Comparison of ENCODE assay signal across 18 cellular contexts in genomic region chr4:56619816-56620215, GRCh38.
DNase-seq lines count a peak whose midpoint lies in the region; ATAC-seq and TF ChIP-seq lines count a peak whose summit lies in the region.
"Had no signal": no experiment of that assay in that cellular context is flagged by ENCODE, and none has a peak within 500 bp of the region (broad histone marks: within the 10 kb centered on the region; RNA-seq: fewer than 3 reads in every experiment).

No MANE protein-coding gene starts in this region.

- H3K27me3 Mint-ChIP-seq in WTC11 (ENCODE audit: low read depth) (peaks cover 52% of the 10 kb centered on the region), natural killer cell (ENCODE audit: low read depth in 2 of 2) (peaks cover 0 to 4% of the 10 kb centered on the region in 2 donors)
- H3K27me3 Mint-ChIP-seq: IgD-negative memory B cell had no signal

- peaks cover 3% of the 10 kb centered on the region; the same call in 1 of the 2 replicates for H3K9me1 ChIP-seq in IMR-90 (ENCODE audit: insufficient read depth, low read length)

- intact Hi-C loops in IMR-90 (cut with micrococcal nuclease) (no loop called here), testis (cut with DNase I; ENCODE audit: low total_unique reads) (no loop called here), natural killer cell (cut with micrococcal nuclease) (no loop called here)

- ATAC-seq in IMR-90 (ENCODE audit: low read depth) (peak; percentile 72), WTC11 (peak; percentile 65), natural killer cell (no peak)

- H3K4me2 ChIP-seq in IMR-90 (ENCODE audit: low read depth, low read length) (no peak overlapping the region), mesenchymal stem cell (ENCODE audit: low read length, poor library complexity, severe bottlenecking) (no peak overlapping the region)

- H3K4me3 ChIP-seq in IMR-90 (ENCODE audit: insufficient read depth, low read depth, low read length) (no peak overlapping the region), mesenchymal stem cell (ENCODE audit: insufficient read depth in 1 of 2, low read depth in 1 of 2, low read length in 2 of 2) (no peak overlapping the region), testis (no peak overlapping the region)
- H3K4me3 ChIP-seq: HAP-1, MG63, SK-N-MC had no signal

- H3K27me3 ChIP-seq in IMR-90 (ENCODE audit: control insufficient read depth, insufficient read depth, low read length) (no peaks in the 10 kb centered on the region), mesenchymal stem cell (ENCODE audit: control insufficient read depth in 1 of 2, insufficient read depth in 1 of 2, low read length in 2 of 2) (peaks cover 0 to 26% of the 10 kb centered on the region in 2 experiments), testis (no peaks in the 10 kb centered on the region)
- H3K27me3 ChIP-seq: MG63 had no signal

- peak overlapping the region; percentile 28; the same call in 1 of the 2 replicates for H2BK120ac ChIP-seq in IMR-90 (ENCODE audit: low read depth, low read length)
- H2BK120ac ChIP-seq in mesenchymal stem cell (ENCODE audit: low read depth, low read length) = no peak overlapping the region

- H3K9me3 Mint-ChIP-seq in WTC11 (peaks cover 21% of the 10 kb centered on the region), natural killer cell (no peaks in the 10 kb centered on the region)

- DNase-seq in IMR-90 (no peak), WTC11 (ENCODE audit: low spot score) (peak; percentile 20), mesenchymal stem cell (peak; percentile 39), testis (peak; percentile 50), NCI-H526 treated with DMSO at 0.1 percent for 48 hours (lab: John Stamatoyannopoulos, UW) (no peak), natural killer cell (no peak), EL (no peak)
- DNase-seq: C1 segment of cervical spinal cord; CD8-positive, alpha-beta memory T cell; Karpas-422; MG63; NCI-H1092; NCI-H1436 treated with DMSO at 0.1 percent for 48 hours; NCI-H446; SHP77 had no signal

- H3K36me3 Mint-ChIP-seq in WTC11 = peaks cover 11% of the 10 kb centered on the region
- peaks cover 6% of the 10 kb centered on the region for H3K36me3 Mint-ChIP-seq in natural killer cell

- H3K9me3 ChIP-seq in IMR-90 (ENCODE audit: control insufficient read depth, insufficient read depth, low read length) (no peaks in the 10 kb centered on the region), mesenchymal stem cell (ENCODE audit: control insufficient read depth, low read length) (peaks cover 7% of the 10 kb centered on the region), testis (no peaks in the 10 kb centered on the region)
- H3K9me3 ChIP-seq: HAP-1, MG63 had no signal

- H3K23ac ChIP-seq in IMR-90 (ENCODE audit: low read depth, low read length) (peak overlapping the region; percentile 68; the same call in 1 of the 2 replicates), mesenchymal stem cell (ENCODE audit: low read length in 2 of 2) (no peak overlapping the region)

- H4K5ac ChIP-seq in IMR-90 (ENCODE audit: low read depth, low read length) = no peak overlapping the region

- H3K56ac ChIP-seq in IMR-90 (ENCODE audit: extremely low read depth, insufficient read depth, low read length) = no peak overlapping the region

- H4K8ac ChIP-seq in IMR-90 (ENCODE audit: low read depth in 2 of 2, low read length in 2 of 2) (no peak overlapping the region), mesenchymal stem cell (ENCODE audit: low read length) (peak overlapping the region; percentile 92)

- H3K4ac ChIP-seq in IMR-90 (ENCODE audit: low read depth, low read length) (no peak overlapping the region; the same call in 1 of the 2 replicates), mesenchymal stem cell (ENCODE audit: low read depth in 1 of 2, low read length in 2 of 2) (no peak overlapping the region)

- peak overlapping the region; percentile 76 for H2AFZ ChIP-seq in IMR-90 (replicated peaks; ENCODE audit: low read length, poor library complexity)
- no peak overlapping the region for H2AFZ ChIP-seq in mesenchymal stem cell (ENCODE audit: low read depth, low read length)

- peaks cover 11% of the 10 kb centered on the region for H3K4me1 Mint-ChIP-seq in WTC11
- H3K4me1 Mint-ChIP-seq in natural killer cell = peaks cover 5 to 11% of the 10 kb centered on the region in 2 donors

- H3K18ac ChIP-seq in IMR-90 (ENCODE audit: low read depth, low read length) (no peak overlapping the region), mesenchymal stem cell (ENCODE audit: low read depth in 1 of 2, low read length in 2 of 2) (peak overlapping the region in 1 of 2 experiments; percentile 79)

- BruUV-seq in IMR-90 (replicated peaks; lab: Mats Ljungman, UMichigan) = no TSS peak

- no peak overlapping the region for H2BK15ac ChIP-seq in IMR-90 (ENCODE audit: low read depth, low read length)
- H2BK15ac ChIP-seq in mesenchymal stem cell (ENCODE audit: low read depth, poor library complexity, severe bottlenecking) = peak overlapping the region; percentile 48

- H2AK5ac ChIP-seq in IMR-90 (ENCODE audit: low read depth, low read length) (no peak overlapping the region), mesenchymal stem cell (ENCODE audit: low read length, severe bottlenecking) (no peak overlapping the region)

- no peaks in the 10 kb centered on the region; the same call in 1 of the 2 replicates for H3K4me1 ChIP-seq in IMR-90 (ENCODE audit: control insufficient read depth, insufficient read depth, low read length)
- H3K4me1 ChIP-seq in mesenchymal stem cell (ENCODE audit: control insufficient read depth, insufficient read depth, low read depth, low read length) = peaks cover 1% of the 10 kb centered on the region
- peaks cover 4% of the 10 kb centered on the region for H3K4me1 ChIP-seq in testis
- H3K4me1 ChIP-seq: HAP-1 had no signal

- H4K20me1 ChIP-seq in IMR-90 (ENCODE audit: insufficient read depth, low read length) = no peaks in the 10 kb centered on the region

- TF ChIP-seq CTCF in IMR-90 (conservative IDR thresholded peaks at IDR 0.05; ENCODE audit: low read depth, low read length) = no peak
- TF ChIP-seq CTCF in WTC11 (IDR thresholded peaks at IDR 0.05) = no peak
- no peak for TF ChIP-seq CTCF in testis (IDR thresholded peaks at IDR 0.05)
- TF ChIP-seq CTCF in natural killer cell (IDR thresholded peaks at IDR 0.05) = no peak

- no peak for TF ChIP-seq RAD21 in IMR-90 (IDR thresholded peaks at IDR 0.05; ENCODE audit: low read length)

- H3K36me3 ChIP-seq in IMR-90 (ENCODE audit: control insufficient read depth, insufficient read depth, low read length) (no peaks in the 10 kb centered on the region), mesenchymal stem cell (ENCODE audit: control insufficient read depth in 1 of 2, insufficient read depth in 2 of 2, low read depth in 1 of 2, low read length in 2 of 2) (no peaks in the 10 kb centered on the region), testis (ENCODE audit: low read depth, missing control alignments) (no peaks in the 10 kb centered on the region)
- H3K36me3 ChIP-seq: HAP-1, MG63 had no signal

- H3K14ac ChIP-seq in IMR-90 (replicated peaks; ENCODE audit: low read depth, low read length) (no peak overlapping the region; the same call in 1 of the 2 replicates), mesenchymal stem cell (ENCODE audit: low read length in 2 of 2) (no peak overlapping the region)

- H2BK20ac ChIP-seq in IMR-90 (ENCODE audit: low read depth, low read length) = peak overlapping the region; percentile 63; the same call in 1 of the 2 replicates

- in situ Hi-C loops in IMR-90 (cut with MboI; ENCODE audit: low sequenced_read_pairs) = no loop called here

- WGBS in IMR-90 (ENCODE audit: extremely low coverage in 2 of 2, insufficient read length in 1 of 2), 2 experiments = no CpG with 5 or more reads among the region's 1 CpG
- WGBS in mesenchymal stem cell = 50% methylated on average over 1 of the region's 1 CpG
- WGBS in testis, 2 donors = 40 to 64% methylated on average over 1 of the region's 1 CpG

- H3K79me1 ChIP-seq in IMR-90 (ENCODE audit: low read depth in 1 of 2, low read length in 2 of 2) (no peaks in the 10 kb centered on the region), mesenchymal stem cell (replicated peaks; ENCODE audit: low read length, poor library complexity, severe bottlenecking) (no peaks in the 10 kb centered on the region)

- peak overlapping the region in 1 of 2 experiments; percentile 49 for H2BK12ac ChIP-seq in mesenchymal stem cell (ENCODE audit: low read length in 2 of 2)

- TF ChIP-seq POLR2A in IMR-90 (IDR thresholded peaks at IDR 0.05; ENCODE audit: low read depth, low read length) (no peak), testis (IDR thresholded peaks at IDR 0.05) (no peak)

- POLR2A ChIA-PET in IMR-90 (lab: Charles Lee; ENCODE audit: unreplicated experiment) = no interaction called here
- POLR2A ChIA-PET in WTC11 (lab: Charles Lee) = interaction anchor here (0.6 kb wide), 1 partner anchor 222 kb away, joined by 4 read pairs; no protein-coding TSS in a partner anchor

- H3K27ac ChIP-seq in IMR-90 (ENCODE audit: insufficient read depth, low read length) = no peak overlapping the region
- H3K27ac ChIP-seq in mesenchymal stem cell (ENCODE audit: low read length, poor library complexity, severe bottlenecking) = no peak overlapping the region
- no peak overlapping the region for H3K27ac ChIP-seq in testis
- H3K27ac ChIP-seq: SK-N-MC had no signal

- H3K27ac Mint-ChIP-seq in WTC11 = no peak overlapping the region
- no peak overlapping the region for H3K27ac Mint-ChIP-seq in natural killer cell
- H3K27ac Mint-ChIP-seq: CD8-positive, alpha-beta memory T cell; IgD-negative memory B cell had no signal

- CTCF ChIA-PET in IMR-90 (lab: Yijun Ruan, JAX) (interaction anchor here (0.6 to 1.2 kb wide), 3 partner anchors 13 to 217 kb away, joined by 4 to 5 read pairs (median 4); no protein-coding TSS in a partner anchor), WTC11 (lab: Charles Lee) (interaction anchor here (0.6 to 1.8 kb wide), 10 partner anchors 15 to 677 kb away, joined by 3 to 9 read pairs (median 4); no protein-coding TSS in a partner anchor)

- dilution Hi-C loops in IMR-90 (cut with HindIII; ENCODE audit: low sequenced_read_pairs, unreplicated experiment) = no loop called here

- H2AK9ac ChIP-seq in IMR-90 (replicated peaks; ENCODE audit: low read depth, low read length, poor library complexity) = peak overlapping the region; percentile 28

- H4K91ac ChIP-seq in IMR-90 (ENCODE audit: insufficient read depth, low read depth, low read length) (peak overlapping the region; percentile 12; the same call in 1 of the 2 replicates), mesenchymal stem cell (ENCODE audit: low read length) (no peak overlapping the region)

- no peak overlapping the region for H3K9ac ChIP-seq in IMR-90 (ENCODE audit: low read depth, low read length)
- no peak overlapping the region for H3K9ac ChIP-seq in mesenchymal stem cell (ENCODE audit: low read length)

- H3K4me3 Mint-ChIP-seq in WTC11 (no peak overlapping the region), natural killer cell (no peak overlapping the region)
- H3K4me3 Mint-ChIP-seq: CD8-positive, alpha-beta memory T cell; IgD-negative memory B cell had no signal

- H2BK5ac ChIP-seq in IMR-90 (ENCODE audit: low read depth, low read length, poor library complexity, severe bottlenecking) (no peak overlapping the region), mesenchymal stem cell (ENCODE audit: low read depth, low read length, poor library complexity, severe bottlenecking) (no peak overlapping the region)

TF ChIP-seq in IMR-90, 13 proteins besides CTCF, POLR2A, EP300 and RAD21 (continues in another document):
- TF ChIP-seq FOS (IDR thresholded peaks at IDR 0.05; ENCODE audit: low read depth, low read length) = no peak

TF ChIP-seq in WTC11, 78 proteins besides CTCF, POLR2A, EP300 and RAD21 (continues in another document):
- no peak for TF ChIP-seq ETV6 (CRISPR knock-in tag; IDR thresholded peaks at IDR 0.05)
- no peak for TF ChIP-seq ZNF232 (CRISPR knock-in tag; IDR thresholded peaks at IDR 0.05)

Comparison
In these comparisons a context has a peak if more than half of its experiments do, and no peak if none do; other contexts are left out.
1. ATAC-seq: peak in IMR-90 (single experiment) and WTC11 (single experiment); none in natural killer cell (0 of 3).
2. DNase-seq: peak in WTC11 (single experiment), mesenchymal stem cell (single experiment) and testis (single experiment); none in IMR-90 (single experiment), NCI-H526 treated with DMSO at 0.1 percent for 48 hours (single experiment), natural killer cell (single experiment) and EL (single experiment).